Comparison of ENCODE assay signal across 8 cellular contexts in the genomic region with DNA sequence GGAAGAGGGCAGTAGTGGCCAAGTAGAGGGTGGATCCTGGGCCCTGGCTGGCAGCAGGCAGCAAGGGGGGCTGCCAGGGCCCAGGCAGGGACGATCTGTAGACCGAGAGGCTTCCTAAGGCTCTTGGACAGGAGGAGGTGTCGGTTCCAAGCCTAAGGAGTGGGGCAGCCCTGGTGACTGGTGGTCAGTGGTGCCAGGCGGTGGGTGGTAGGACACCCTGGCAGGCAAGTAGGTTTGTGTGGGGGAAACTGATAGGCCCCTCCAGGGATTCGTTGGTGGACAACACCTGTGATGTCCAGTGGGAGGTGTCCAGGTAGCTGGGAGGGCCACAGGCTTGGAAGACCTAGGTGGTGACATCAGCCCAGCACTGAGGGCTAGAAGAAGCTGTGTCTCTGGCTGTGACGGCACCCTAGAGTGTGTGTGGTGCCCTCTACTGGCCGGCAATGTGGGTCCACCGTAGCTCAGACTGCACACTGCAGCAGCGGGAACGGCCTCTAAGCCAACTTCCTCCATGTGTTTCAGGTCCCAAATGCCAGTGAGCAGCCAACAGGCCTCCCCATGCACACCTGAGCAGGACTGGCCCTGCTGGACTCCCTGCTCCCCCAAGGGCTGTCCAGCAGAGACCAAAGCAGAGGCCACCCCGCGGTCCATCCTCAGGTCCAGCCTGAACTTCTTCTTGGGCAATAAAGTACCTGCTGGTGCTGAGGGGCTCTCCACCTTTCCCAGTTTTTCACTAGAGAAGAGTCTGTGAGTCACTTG. TPM values are rescaled to one million over a fixed set of nuclear protein-coding genes. Genes with fewer than 3 reads are reported as not detected.
DNase-seq lines count a peak whose midpoint lies in the region; ATAC-seq and TF ChIP-seq lines count a peak whose summit lies in the region.

No MANE protein-coding gene starts in this region.

- no peaks in the 10 kb centered on the region for H3K4me1 Mint-ChIP-seq in type B pancreatic cell (ENCODE audit: unreplicated experiment)

- ATAC-seq in GM21526 (IDR thresholded peaks at IDR 0.05; ENCODE audit: low FRiP score, unreplicated experiment): peak; percentile 50
- ATAC-seq in HG03159 (IDR thresholded peaks at IDR 0.05; ENCODE audit: unreplicated experiment): no peak

- DNase-seq in AG20443 (ENCODE audit: low spot score) (peak; percentile 88), OCI-M1 (lab: John Stamatoyannopoulos, UW) (peak; percentile 81), fibroblast of gingiva (ENCODE audit: low read depth) (peak; percentile 49), nucleus accumbens (lab: John Stamatoyannopoulos, UW) (peak in 35 of 56 donors; percentile 3 to 66 (median 22)), type B pancreatic cell (ENCODE audit: extremely low spot score, unreplicated experiment) (no peak)
- DNase-seq in activated T-cell treated with anti-CD3 and anti-CD28 coated beads, Interleukin-2, amount 50 U/mL, for 1 hour: peak; percentile 68

- no peaks in the 10 kb centered on the region for H3K9me3 Mint-ChIP-seq in type B pancreatic cell

- no peak overlapping the region for H3K27ac Mint-ChIP-seq in type B pancreatic cell

- no peak overlapping the region for H3K4me3 Mint-ChIP-seq in type B pancreatic cell

- TF ChIP-seq CTCF in type B pancreatic cell (conservative IDR thresholded peaks at IDR 0.05): peak; percentile 78

- H3K36me3 Mint-ChIP-seq in type B pancreatic cell: peaks cover 4% of the 10 kb centered on the region

- H3K27me3 Mint-ChIP-seq in type B pancreatic cell: no peaks in the 10 kb centered on the region

RNA-seq across cellular contexts. Expression of a gene that starts 9.4 kb away (rescaled TPM):
- 50.0 and 57.5 TPM in 2 replicates for total RNA-seq in type B pancreatic cell (ENCODE audit: low replicate concordance)

RNA-seq across cellular contexts. Expression of a gene that starts 22.2 kb away (rescaled TPM):
- 3.8 and 5.9 TPM in 2 replicates for total RNA-seq in type B pancreatic cell (ENCODE audit: low replicate concordance)

RNA-seq across cellular contexts. Expression of a gene that starts 54.0 kb away (rescaled TPM):
- total RNA-seq in type B pancreatic cell (ENCODE audit: low replicate concordance): not detected in 2 replicates
